ENCODE assay signal across 1 cellular context in genomic region chr7:121012170-121012874, GRCh38.
TF ChIP-seq lines count a peak whose summit lies in the region.

No MANE protein-coding gene starts in this region.

TF ChIP-seq in HepG2, 621 proteins besides CTCF, POLR2A, EP300 and RAD21 (continued from another document):
- TF ChIP-seq MATR3 (CRISPR knock-in tag; IDR thresholded peaks at IDR 0.05), result no peak
- TF ChIP-seq HOXD1 (CRISPR knock-in tag; IDR thresholded peaks at IDR 0.05), result no peak
- no peak for TF ChIP-seq ZNF749 (CRISPR knock-in tag; IDR thresholded peaks at IDR 0.05; ENCODE audit: borderline replicate concordance)
- no peak for TF ChIP-seq ZC3H13 (CRISPR knock-in tag; IDR thresholded peaks at IDR 0.05)
- TF ChIP-seq ZNF768 (CRISPR knock-in tag; IDR thresholded peaks at IDR 0.05), result no peak
- TF ChIP-seq HBP1 (CRISPR knock-in tag; IDR thresholded peaks at IDR 0.05; ENCODE audit: low read depth), result no peak
